In the genomic region with DNA sequence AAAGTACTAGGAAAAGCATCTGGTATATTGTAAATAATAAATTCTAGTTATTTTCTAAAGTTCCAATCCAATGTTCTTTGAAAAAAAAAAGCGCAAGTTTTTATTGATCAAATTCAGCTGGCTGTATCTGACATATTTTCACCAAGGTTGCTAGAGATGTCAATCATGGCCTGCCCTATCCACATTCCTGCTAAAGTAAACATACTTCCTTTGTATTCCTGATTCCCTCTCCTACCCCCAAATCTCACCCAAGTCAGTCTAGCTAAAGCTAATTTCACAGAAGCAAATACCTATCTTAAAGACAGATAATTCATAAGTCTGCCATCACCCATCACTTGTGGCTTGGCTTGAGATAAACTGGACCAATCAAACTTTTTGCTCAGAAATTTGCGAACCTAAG, we compare ENCODE assay signal across 2 cellular contexts.
TF ChIP-seq lines count a peak whose summit lies in the region.

No MANE protein-coding gene starts in this region.

TF ChIP-seq in GM23338, 12 proteins besides CTCF, POLR2A, EP300 and RAD21:
- TF ChIP-seq, protein P1, sequence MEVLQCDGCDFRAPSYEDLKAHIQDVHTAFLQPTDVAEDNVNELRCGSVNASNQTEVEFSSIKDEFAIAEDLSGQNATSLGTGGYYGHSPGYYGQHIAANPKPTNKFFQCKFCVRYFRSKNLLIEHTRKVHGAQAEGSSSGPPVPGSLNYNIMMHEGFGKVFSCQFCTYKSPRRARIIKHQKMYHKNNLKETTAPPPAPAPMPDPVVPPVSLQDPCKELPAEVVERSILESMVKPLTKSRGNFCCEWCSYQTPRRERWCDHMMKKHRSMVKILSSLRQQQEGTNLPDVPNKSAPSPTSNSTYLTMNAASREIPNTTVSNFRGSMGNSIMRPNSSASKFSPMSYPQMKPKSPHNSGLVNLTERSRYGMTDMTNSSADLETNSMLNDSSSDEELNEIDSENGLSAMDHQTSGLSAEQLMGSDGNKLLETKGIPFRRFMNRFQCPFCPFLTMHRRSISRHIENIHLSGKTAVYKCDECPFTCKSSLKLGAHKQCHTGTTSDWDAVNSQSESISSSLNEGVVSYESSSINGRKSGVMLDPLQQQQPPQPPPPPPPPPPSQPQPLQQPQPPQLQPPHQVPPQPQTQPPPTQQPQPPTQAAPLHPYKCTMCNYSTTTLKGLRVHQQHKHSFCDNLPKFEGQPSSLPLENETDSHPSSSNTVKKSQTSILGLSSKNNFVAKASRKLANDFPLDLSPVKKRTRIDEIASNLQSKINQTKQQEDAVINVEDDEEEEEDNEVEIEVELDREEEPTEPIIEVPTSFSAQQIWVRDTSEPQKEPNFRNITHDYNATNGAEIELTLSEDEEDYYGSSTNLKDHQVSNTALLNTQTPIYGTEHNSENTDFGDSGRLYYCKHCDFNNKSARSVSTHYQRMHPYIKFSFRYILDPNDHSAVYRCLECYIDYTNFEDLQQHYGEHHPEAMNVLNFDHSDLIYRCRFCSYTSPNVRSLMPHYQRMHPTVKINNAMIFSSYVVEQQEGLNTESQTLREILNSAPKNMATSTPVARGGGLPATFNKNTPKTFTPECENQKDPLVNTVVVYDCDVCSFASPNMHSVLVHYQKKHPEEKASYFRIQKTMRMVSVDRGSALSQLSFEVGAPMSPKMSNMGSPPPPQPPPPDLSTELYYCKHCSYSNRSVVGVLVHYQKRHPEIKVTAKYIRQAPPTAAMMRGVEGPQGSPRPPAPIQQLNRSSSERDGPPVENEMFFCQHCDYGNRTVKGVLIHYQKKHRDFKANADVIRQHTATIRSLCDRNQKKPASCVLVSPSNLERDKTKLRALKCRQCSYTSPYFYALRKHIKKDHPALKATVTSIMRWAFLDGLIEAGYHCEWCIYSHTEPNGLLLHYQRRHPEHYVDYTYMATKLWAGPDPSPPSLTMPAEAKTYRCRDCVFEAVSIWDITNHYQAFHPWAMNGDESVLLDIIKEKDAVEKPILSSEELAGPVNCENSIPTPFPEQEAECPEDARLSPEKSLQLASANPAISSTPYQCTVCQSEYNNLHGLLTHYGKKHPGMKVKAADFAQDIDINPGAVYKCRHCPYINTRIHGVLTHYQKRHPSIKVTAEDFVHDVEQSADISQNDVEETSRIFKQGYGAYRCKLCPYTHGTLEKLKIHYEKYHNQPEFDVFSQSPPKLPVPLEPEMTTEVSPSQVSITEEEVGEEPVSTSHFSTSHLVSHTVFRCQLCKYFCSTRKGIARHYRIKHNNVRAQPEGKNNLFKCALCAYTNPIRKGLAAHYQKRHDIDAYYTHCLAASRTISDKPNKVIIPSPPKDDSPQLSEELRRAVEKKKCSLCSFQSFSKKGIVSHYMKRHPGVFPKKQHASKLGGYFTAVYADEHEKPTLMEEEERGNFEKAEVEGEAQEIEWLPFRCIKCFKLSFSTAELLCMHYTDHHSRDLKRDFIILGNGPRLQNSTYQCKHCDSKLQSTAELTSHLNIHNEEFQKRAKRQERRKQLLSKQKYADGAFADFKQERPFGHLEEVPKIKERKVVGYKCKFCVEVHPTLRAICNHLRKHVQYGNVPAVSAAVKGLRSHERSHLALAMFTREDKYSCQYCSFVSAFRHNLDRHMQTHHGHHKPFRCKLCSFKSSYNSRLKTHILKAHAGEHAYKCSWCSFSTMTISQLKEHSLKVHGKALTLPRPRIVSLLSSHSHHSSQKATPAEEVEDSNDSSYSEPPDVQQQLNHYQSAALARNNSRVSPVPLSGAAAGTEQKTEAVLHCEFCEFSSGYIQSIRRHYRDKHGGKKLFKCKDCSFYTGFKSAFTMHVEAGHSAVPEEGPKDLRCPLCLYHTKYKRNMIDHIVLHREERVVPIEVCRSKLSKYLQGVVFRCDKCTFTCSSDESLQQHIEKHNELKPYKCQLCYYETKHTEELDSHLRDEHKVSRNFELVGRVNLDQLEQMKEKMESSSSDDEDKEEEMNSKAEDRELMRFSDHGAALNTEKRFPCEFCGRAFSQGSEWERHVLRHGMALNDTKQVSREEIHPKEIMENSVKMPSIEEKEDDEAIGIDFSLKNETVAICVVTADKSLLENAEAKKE (CRISPR knock-in tag; IDR thresholded peaks at IDR 0.05) = no peak
- no peak for TF ChIP-seq STAT1 (IDR thresholded peaks at IDR 0.05; ENCODE audit: unreplicated experiment)
- no peak for TF ChIP-seq POLR2AphosphoS5 (IDR thresholded peaks at IDR 0.05; ENCODE audit: low read depth)
- no peak for TF ChIP-seq CREB1 (CRISPR knock-in tag; IDR thresholded peaks at IDR 0.05; ENCODE audit: low read depth)
- TF ChIP-seq EZH2 (IDR thresholded peaks at IDR 0.05; ENCODE audit: low read depth, unreplicated experiment) = no peak
- TF ChIP-seq EZH2phosphoT487 (IDR thresholded peaks at IDR 0.05; ENCODE audit: unreplicated experiment) = no peak
- no peak for TF ChIP-seq ETS1 (IDR thresholded peaks at IDR 0.05)
- TF ChIP-seq JUNB (IDR thresholded peaks at IDR 0.05; ENCODE audit: unreplicated experiment) = no peak
- no peak for TF ChIP-seq NANOG (IDR thresholded peaks at IDR 0.05; ENCODE audit: borderline replicate concordance)

TF ChIP-seq in GM12878, 131 proteins besides CTCF, POLR2A, EP300 and RAD21:
- TF ChIP-seq EGR1 (IDR thresholded peaks at IDR 0.05; ENCODE audit: borderline replicate concordance in 1 of 2, low read depth in 2 of 2, low read length in 2 of 2) (no peak), SRF (IDR thresholded peaks at IDR 0.05; ENCODE audit: low read depth in 2 of 2, low read length in 2 of 2) (no peak), BCLAF1 (IDR thresholded peaks at IDR 0.05) (no peak), FOXK2 (IDR thresholded peaks at IDR 0.05) (no peak), JUND (IDR thresholded peaks at IDR 0.05; ENCODE audit: low read depth, low read length) (no peak), E2F8 (IDR thresholded peaks at IDR 0.05; ENCODE audit: low read depth, partially characterized antibody) (no peak), NBN (IDR thresholded peaks at IDR 0.05) (no peak), HDAC2 (IDR thresholded peaks at IDR 0.05) (no peak), ESRRA (IDR thresholded peaks at IDR 0.05; ENCODE audit: low read length) (no peak), ZZZ3 (IDR thresholded peaks at IDR 0.05; ENCODE audit: control insufficient read depth, insufficient read length, low read depth) (no peak), KDM1A (IDR thresholded peaks at IDR 0.05; ENCODE audit: borderline replicate concordance) (no peak), RB1 (IDR thresholded peaks at IDR 0.05; ENCODE audit: borderline replicate concordance) (no peak), ETV6 (conservative IDR thresholded peaks at IDR 0.05 in 1 of 2, IDR thresholded peaks at IDR 0.05 in 1 of 2; ENCODE audit: borderline replicate concordance in 1 of 2, low read depth in 1 of 2) (no peak)
